ENCODE assay signal across 1 cellular context in genomic region chr2:65370387-65371093, GRCh38.
TF ChIP-seq lines count a peak whose summit lies in the region.

No MANE protein-coding gene starts in this region.

TF ChIP-seq in HepG2, 621 proteins besides CTCF, POLR2A, EP300 and RAD21 (continued from another document and continues in another):
- 0 out of 4 replicates have a peak, but pooled peaks of 1 of the 2 experiments have one; percentile 25 for TF ChIP-seq REST (IDR thresholded peaks at IDR 0.05; ENCODE audit: borderline replicate concordance in 1 of 2, low read depth in 1 of 2, low read length in 2 of 2)
- TF ChIP-seq HMGXB3 (CRISPR knock-in tag; IDR thresholded peaks at IDR 0.05; ENCODE audit: borderline replicate concordance), result no peak
- TF ChIP-seq NFKBIZ (CRISPR knock-in tag; IDR thresholded peaks at IDR 0.05), result no peak
- peak; percentile 78 for TF ChIP-seq MAX (IDR thresholded peaks at IDR 0.05)
- TF ChIP-seq SP5 (CRISPR knock-in tag; IDR thresholded peaks at IDR 0.05; ENCODE audit: borderline replicate concordance, low read depth), result peak; percentile 55; the same call in 1 of the 2 replicates
- no peak for TF ChIP-seq PHF8 (CRISPR knock-in tag; IDR thresholded peaks at IDR 0.05)
- TF ChIP-seq SAP130 (CRISPR knock-in tag; IDR thresholded peaks at IDR 0.05; ENCODE audit: low read depth), result peak; percentile 78
- no peak for TF ChIP-seq TCF12 (IDR thresholded peaks at IDR 0.05)
- no peak for TF ChIP-seq TCF12 (CRISPR knock-in tag; IDR thresholded peaks at IDR 0.05)
- peak; percentile 61; the same call in 1 of the 2 replicates for TF ChIP-seq HNF4G (IDR thresholded peaks at IDR 0.05; ENCODE audit: borderline replicate concordance, low read depth, low read length)
- TF ChIP-seq HNF4G (CRISPR knock-in tag; IDR thresholded peaks at IDR 0.05; ENCODE audit: borderline replicate concordance, low read depth), result peak; percentile 53; the same call in 1 of the 2 replicates
- TF ChIP-seq BCL6 (CRISPR knock-in tag; IDR thresholded peaks at IDR 0.05), result peak; percentile 68
- TF ChIP-seq ZNF512 (CRISPR knock-in tag; IDR thresholded peaks at IDR 0.05), result no peak
- no peak; the same call in 1 of the 2 replicates for TF ChIP-seq TSC22D2 (CRISPR knock-in tag; IDR thresholded peaks at IDR 0.05; ENCODE audit: borderline replicate concordance)
- TF ChIP-seq ZFP36L1 (CRISPR knock-in tag; IDR thresholded peaks at IDR 0.05), result no peak
- TF ChIP-seq TRIM22 (IDR thresholded peaks at IDR 0.05), result no peak
- TF ChIP-seq BRD4 (CRISPR knock-in tag; IDR thresholded peaks at IDR 0.05), result peak; percentile 66; the same call in 1 of the 2 replicates
- no peak for TF ChIP-seq RBM39 (IDR thresholded peaks at IDR 0.05; ENCODE audit: low read depth, low read length, poor library complexity, severe bottlenecking)
- no peak for TF ChIP-seq ZFP36 (IDR thresholded peaks at IDR 0.05; ENCODE audit: borderline replicate concordance, low read depth, low read length, partially characterized antibody)
- TF ChIP-seq RERE (CRISPR knock-in tag; IDR thresholded peaks at IDR 0.05; ENCODE audit: low read depth), result no peak
- no peak for TF ChIP-seq ZBTB37 (CRISPR knock-in tag; IDR thresholded peaks at IDR 0.05)
- peak; percentile 43; the same call in 1 of the 2 replicates for TF ChIP-seq ZNF770 (CRISPR knock-in tag; IDR thresholded peaks at IDR 0.05)
- no peak for TF ChIP-seq PCBP1 (IDR thresholded peaks at IDR 0.05; ENCODE audit: borderline replicate concordance, low read depth, low read length)
- no peak for TF ChIP-seq PCBP2 (optimal IDR thresholded peaks at IDR 0.05; ENCODE audit: low read depth, low read length, poor library complexity, severe bottlenecking)
- TF ChIP-seq ZFP91 (CRISPR knock-in tag; IDR thresholded peaks at IDR 0.05; ENCODE audit: borderline replicate concordance), result no peak
- no peak for TF ChIP-seq MYNN (CRISPR knock-in tag; IDR thresholded peaks at IDR 0.05; ENCODE audit: low read depth)
- no peak for TF ChIP-seq SUZ12 (IDR thresholded peaks at IDR 0.05; ENCODE audit: low read depth, low read length)
- no peak for TF ChIP-seq JDP2 (CRISPR knock-in tag; IDR thresholded peaks at IDR 0.05; ENCODE audit: borderline replicate concordance)
- no peak for TF ChIP-seq POLR2AphosphoS2 (IDR thresholded peaks at IDR 0.05; ENCODE audit: low read depth, low read length)
